Comparison of ENCODE assay signal across 11 cellular contexts in genomic region chr2:207252979-207253640, GRCh38.
DNase-seq lines count a peak whose midpoint lies in the region; ATAC-seq, FAIRE-seq and TF ChIP-seq lines count a peak whose summit lies in the region.
"Had no signal": no experiment of that assay in that cellular context is flagged by ENCODE, and none has a peak within 500 bp of the region (broad histone marks: within the 10 kb centered on the region; RNA-seq: fewer than 3 reads in every experiment).

No MANE protein-coding gene starts in this region.

- H3K4me1 ChIP-seq in A673 (ENCODE audit: insufficient read depth, low read length, poor library complexity, severe bottlenecking) (peaks cover 37% of the 10 kb centered on the region), GM23338 (ENCODE audit: insufficient read depth) (peaks cover 8% of the 10 kb centered on the region)

- no peak for FAIRE-seq in urothelium cell line (lab: Jason Lieb, UNC)

- no peaks in the 10 kb centered on the region for H3K36me3 Mint-ChIP-seq in GM23338 (ENCODE audit: low read depth)
- no peaks in the 10 kb centered on the region for H3K36me3 Mint-ChIP-seq in mesothelial cell of epicardium

- intact Hi-C loops in A673 (cut with micrococcal nuclease; ENCODE audit: unreplicated experiment) = no loop called here

- no peak overlapping the region for H3K4me2 ChIP-seq in GM23338

- H3K27ac ChIP-seq in A673 (ENCODE audit: low read depth, low read length, poor library complexity, severe bottlenecking) (no peak overlapping the region), GM23338 (ENCODE audit: low read depth) (no peak overlapping the region)
- H3K27ac ChIP-seq: C4-2B, foreskin keratinocyte, lower lobe of right lung had no signal

- peak; percentile 52; the same call in 2 of the 3 replicates for ATAC-seq in GM23338
- no peak for ATAC-seq in GM21619 (IDR thresholded peaks at IDR 0.05; ENCODE audit: unreplicated experiment)
- ATAC-seq: lower lobe of right lung had no signal

- no peaks in the 10 kb centered on the region for H3F3A ChIP-seq in GM23338 (replicated peaks; ENCODE audit: low read depth)

- H2AFZ ChIP-seq in GM23338 = peak overlapping the region; percentile 30; the same call in 1 of the 2 replicates

- H3K27me3 Mint-ChIP-seq in GM23338 (ENCODE audit: insufficient read depth, low read depth, poor library complexity) (peaks cover 2% of the 10 kb centered on the region), mesothelial cell of epicardium (ENCODE audit: low read depth) (peaks cover 17% of the 10 kb centered on the region)

- no peaks in the 10 kb centered on the region for H3K9me3 ChIP-seq in A673 (ENCODE audit: low read depth, low read length, poor library complexity, severe bottlenecking)
- H3K9me3 ChIP-seq: lower lobe of right lung had no signal

- no peaks in the 10 kb centered on the region for H3K79me2 ChIP-seq in GM23338 (replicated peaks; ENCODE audit: insufficient read depth)

- H3K27ac Mint-ChIP-seq in GM23338 (no peak overlapping the region), mesothelial cell of epicardium (no peak overlapping the region)

- CTCF ChIA-PET in A673 (lab: Charles Lee) = no interaction called here

- no peaks in the 10 kb centered on the region for H4K20me1 ChIP-seq in GM23338 (replicated peaks; ENCODE audit: insufficient read depth)

- BruUV-seq in A673 (replicated peaks; lab: Mats Ljungman, UMichigan) = no TSS peak

- DNase-seq in A673 (ENCODE audit: low spot score) = peak; percentile 9
- DNase-seq in GM23338 (ENCODE audit: low spot score) = peak; percentile 43
- peak; percentile 5 for DNase-seq in NCI-H774 (lab: John Stamatoyannopoulos, UW)
- peak; percentile 44 for DNase-seq in glomerular visceral epithelial cell (ENCODE audit: extremely low spot score)
- no peak for DNase-seq in urothelium cell line (ENCODE audit: low spot score)
- no peak for DNase-seq in mesothelial cell of epicardium (ENCODE audit: low spot score in 2 of 2, unreplicated experiment in 2 of 2)
- DNase-seq in activated gamma-delta T cell treated with Interleukin-2 at 50 U/mL for 16 hours = no peak
- DNase-seq: lower lobe of right lung had no signal

- H3K4me1 Mint-ChIP-seq in GM23338 (peaks cover 24% of the 10 kb centered on the region), mesothelial cell of epicardium (peaks cover 5% of the 10 kb centered on the region)

- H3K36me3 ChIP-seq in A673 (ENCODE audit: insufficient read depth, low read length, poor library complexity, severe bottlenecking) = no peaks in the 10 kb centered on the region
- no peaks in the 10 kb centered on the region for H3K36me3 ChIP-seq in GM23338 (ENCODE audit: insufficient read depth)
- H3K36me3 ChIP-seq: lower lobe of right lung had no signal

- H3K9me3 Mint-ChIP-seq in GM23338 (no peaks in the 10 kb centered on the region), mesothelial cell of epicardium (no peaks in the 10 kb centered on the region)

- no peak overlapping the region for H3K4me3 Mint-ChIP-seq in GM23338
- H3K4me3 Mint-ChIP-seq in mesothelial cell of epicardium = no peak overlapping the region

- peaks cover 10% of the 10 kb centered on the region; the same call in 1 of the 2 replicates for H3K9me2 ChIP-seq in GM23338 (ENCODE audit: insufficient read depth)

- POLR2A ChIA-PET in A673 (lab: Charles Lee; ENCODE audit: low non-redundant PET) = no interaction called here

- H3K4me3 ChIP-seq in A673 (ENCODE audit: low read depth, low read length, poor library complexity, severe bottlenecking) (no peak overlapping the region), GM23338 (no peak overlapping the region)
- H3K4me3 ChIP-seq: lower lobe of right lung had no signal

- TF ChIP-seq CTCF in A673 (conservative IDR thresholded peaks at IDR 0.05; ENCODE audit: low read depth, low read length) (no peak), GM23338 (conservative IDR thresholded peaks at IDR 0.05; ENCODE audit: low read depth in 2 of 2) (no peak), mesothelial cell of epicardium (IDR thresholded peaks at IDR 0.05; ENCODE audit: unreplicated experiment) (no peak)

- H3K27me3 ChIP-seq in A673 (replicated peaks; ENCODE audit: insufficient read depth, low read depth, low read length, poor library complexity) (no peaks in the 10 kb centered on the region), GM23338 (ENCODE audit: insufficient read depth) (no peaks in the 10 kb centered on the region)
- H3K27me3 ChIP-seq: foreskin keratinocyte had no signal

TF ChIP-seq in GM23338, 12 proteins besides CTCF, POLR2A, EP300 and RAD21:
- TF ChIP-seq REST (IDR thresholded peaks at IDR 0.05; ENCODE audit: unreplicated experiment) (no peak), POLR2AphosphoS5 (IDR thresholded peaks at IDR 0.05; ENCODE audit: low read depth) (no peak), JUNB (IDR thresholded peaks at IDR 0.05; ENCODE audit: unreplicated experiment) (no peak), ETS1 (IDR thresholded peaks at IDR 0.05) (no peak), ZNF331 (CRISPR knock-in tag; IDR thresholded peaks at IDR 0.05; ENCODE audit: low read depth) (no peak)

Comparison
In these comparisons a context has a peak if more than half of its experiments do, and no peak if none do; other contexts are left out.
1. DNase-seq: peak in A673 (single experiment), GM23338 (single experiment), NCI-H774 (single experiment) and glomerular visceral epithelial cell (single experiment); none in urothelium cell line (single experiment), mesothelial cell of epicardium (0 of 2) and activated gamma-delta T cell treated with Interleukin-2 at 50 U/mL for 16 hours (single experiment).